ENCODE assay signal across 1 cellular context in the genomic region with DNA sequence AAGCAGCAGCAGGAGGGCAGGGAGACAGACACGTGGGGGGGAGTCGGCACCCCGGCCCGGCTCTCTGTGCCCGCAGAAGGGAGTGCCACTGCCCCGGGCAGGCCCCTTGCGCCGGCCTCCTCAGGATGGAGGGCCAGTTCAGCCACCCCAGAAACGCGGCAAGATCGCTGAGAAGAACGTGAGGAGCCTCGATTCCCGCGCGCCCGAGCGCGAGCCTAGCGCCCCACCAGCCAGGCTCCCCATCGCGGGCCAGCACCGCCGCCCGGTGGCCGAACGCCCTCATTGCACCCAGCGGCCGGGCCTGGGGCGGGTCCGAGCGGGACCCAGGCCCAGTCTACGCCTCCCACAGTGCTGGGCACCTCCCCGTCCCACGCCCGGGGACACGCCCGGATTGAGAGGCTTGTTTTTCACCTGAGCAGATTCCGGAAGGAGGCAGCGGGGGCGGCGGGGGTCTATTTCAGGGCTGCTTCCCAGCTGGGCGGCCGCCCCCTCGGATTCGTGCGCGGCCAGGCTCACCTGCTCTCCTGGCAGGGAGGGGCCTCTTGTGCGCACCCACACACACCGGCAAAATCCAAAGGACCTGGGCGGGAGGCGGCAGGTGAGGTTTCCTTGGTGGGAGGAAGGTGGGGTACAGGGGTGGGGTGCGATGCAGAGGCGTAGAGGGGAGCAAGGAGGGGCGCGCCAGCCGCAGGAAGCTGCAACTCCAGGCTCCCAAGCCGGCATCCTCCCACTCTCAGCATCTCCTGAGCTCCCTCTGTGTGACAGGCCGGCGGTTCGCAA.
TF ChIP-seq lines count a peak whose summit lies in the region.

No MANE protein-coding gene starts in this region.

TF ChIP-seq in HepG2, 621 proteins besides CTCF, POLR2A, EP300 and RAD21 (continued from another document and continues in another):
- TF ChIP-seq, protein P1, sequence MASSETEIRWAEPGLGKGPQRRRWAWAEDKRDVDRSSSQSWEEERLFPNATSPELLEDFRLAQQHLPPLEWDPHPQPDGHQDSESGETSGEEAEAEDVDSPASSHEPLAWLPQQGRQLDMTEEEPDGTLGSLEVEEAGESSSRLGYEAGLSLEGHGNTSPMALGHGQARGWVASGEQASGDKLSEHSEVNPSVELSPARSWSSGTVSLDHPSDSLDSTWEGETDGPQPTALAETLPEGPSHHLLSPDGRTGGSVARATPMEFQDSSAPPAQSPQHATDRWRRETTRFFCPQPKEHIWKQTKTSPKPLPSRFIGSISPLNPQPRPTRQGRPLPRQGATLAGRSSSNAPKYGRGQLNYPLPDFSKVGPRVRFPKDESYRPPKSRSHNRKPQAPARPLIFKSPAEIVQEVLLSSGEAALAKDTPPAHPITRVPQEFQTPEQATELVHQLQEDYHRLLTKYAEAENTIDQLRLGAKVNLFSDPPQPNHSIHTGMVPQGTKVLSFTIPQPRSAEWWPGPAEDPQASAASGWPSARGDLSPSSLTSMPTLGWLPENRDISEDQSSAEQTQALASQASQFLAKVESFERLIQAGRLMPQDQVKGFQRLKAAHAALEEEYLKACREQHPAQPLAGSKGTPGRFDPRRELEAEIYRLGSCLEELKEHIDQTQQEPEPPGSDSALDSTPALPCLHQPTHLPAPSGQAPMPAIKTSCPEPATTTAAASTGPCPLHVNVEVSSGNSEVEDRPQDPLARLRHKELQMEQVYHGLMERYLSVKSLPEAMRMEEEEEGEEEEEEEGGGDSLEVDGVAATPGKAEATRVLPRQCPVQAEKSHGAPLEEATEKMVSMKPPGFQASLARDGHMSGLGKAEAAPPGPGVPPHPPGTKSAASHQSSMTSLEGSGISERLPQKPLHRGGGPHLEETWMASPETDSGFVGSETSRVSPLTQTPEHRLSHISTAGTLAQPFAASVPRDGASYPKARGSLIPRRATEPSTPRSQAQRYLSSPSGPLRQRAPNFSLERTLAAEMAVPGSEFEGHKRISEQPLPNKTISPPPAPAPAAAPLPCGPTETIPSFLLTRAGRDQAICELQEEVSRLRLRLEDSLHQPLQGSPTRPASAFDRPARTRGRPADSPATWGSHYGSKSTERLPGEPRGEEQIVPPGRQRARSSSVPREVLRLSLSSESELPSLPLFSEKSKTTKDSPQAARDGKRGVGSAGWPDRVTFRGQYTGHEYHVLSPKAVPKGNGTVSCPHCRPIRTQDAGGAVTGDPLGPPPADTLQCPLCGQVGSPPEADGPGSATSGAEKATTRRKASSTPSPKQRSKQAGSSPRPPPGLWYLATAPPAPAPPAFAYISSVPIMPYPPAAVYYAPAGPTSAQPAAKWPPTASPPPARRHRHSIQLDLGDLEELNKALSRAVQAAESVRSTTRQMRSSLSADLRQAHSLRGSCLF (CRISPR knock-in tag; IDR thresholded peaks at IDR 0.05; ENCODE audit: borderline replicate concordance) = no peak
- TF ChIP-seq ZNF232 (CRISPR knock-in tag; IDR thresholded peaks at IDR 0.05; ENCODE audit: borderline replicate concordance) (0 out of 2 replicates have a peak, but pooled peaks have one; percentile 43), ELF1 (CRISPR knock-in tag; IDR thresholded peaks at IDR 0.05) (no peak), HES4 (CRISPR knock-in tag; IDR thresholded peaks at IDR 0.05; ENCODE audit: borderline replicate concordance) (0 out of 2 replicates have a peak, but pooled peaks have one; percentile 17), TAF1 (CRISPR knock-in tag; IDR thresholded peaks at IDR 0.05) (no peak), ZNF230 (CRISPR knock-in tag; IDR thresholded peaks at IDR 0.05) (0 out of 2 replicates have a peak, but pooled peaks have one; percentile 59), NONO (IDR thresholded peaks at IDR 0.05) (no peak), NONO (CRISPR knock-in tag; conservative IDR thresholded peaks at IDR 0.05) (peak; percentile 12; the same call in 1 of the 2 replicates), ETV5 (CRISPR knock-in tag; IDR thresholded peaks at IDR 0.05; ENCODE audit: borderline replicate concordance) (peak; percentile 21; the same call in 1 of the 2 replicates), ZNF333 (CRISPR knock-in tag; IDR thresholded peaks at IDR 0.05; ENCODE audit: borderline replicate concordance) (peak; percentile 91; the same call in 1 of the 2 replicates), ZNF749 (CRISPR knock-in tag; IDR thresholded peaks at IDR 0.05; ENCODE audit: borderline replicate concordance) (no peak), ISL2 (CRISPR knock-in tag; IDR thresholded peaks at IDR 0.05) (0 out of 2 replicates have a peak, but pooled peaks have one; percentile 38), MAZ (IDR thresholded peaks at IDR 0.05; ENCODE audit: borderline replicate concordance, low read depth, low read length) (no peak), MAZ (CRISPR knock-in tag; IDR thresholded peaks at IDR 0.05; ENCODE audit: low read depth) (peak; percentile 82), ZZZ3 (CRISPR knock-in tag; IDR thresholded peaks at IDR 0.05; ENCODE audit: borderline replicate concordance) (no peak), EZH2 (conservative IDR thresholded peaks at IDR 0.05; ENCODE audit: low read depth, low read length) (0 out of 2 replicates have a peak, but pooled peaks have one; percentile 65), STAG1 (CRISPR knock-in tag; IDR thresholded peaks at IDR 0.05) (peak; percentile 99), ZNF672 (CRISPR knock-in tag; IDR thresholded peaks at IDR 0.05) (0 out of 2 replicates have a peak, but pooled peaks have one; percentile 7), ERF (CRISPR knock-in tag; IDR thresholded peaks at IDR 0.05) (peak; percentile 62; the same call in 1 of the 2 replicates), RELA (CRISPR knock-in tag; IDR thresholded peaks at IDR 0.05) (0 out of 2 replicates have a peak, but pooled peaks have one; percentile 58), HDAC6 (IDR thresholded peaks at IDR 0.05; ENCODE audit: low read depth, low read length) (no peak), HOXA7 (CRISPR knock-in tag; IDR thresholded peaks at IDR 0.05) (0 out of 2 replicates have a peak, but pooled peaks have one; percentile 29), ZNF33A (CRISPR knock-in tag; IDR thresholded peaks at IDR 0.05; ENCODE audit: borderline replicate concordance) (no peak), ARNT2 (CRISPR knock-in tag; IDR thresholded peaks at IDR 0.05; ENCODE audit: low read depth) (0 out of 2 replicates have a peak, but pooled peaks have one; percentile 40), SP140L (CRISPR knock-in tag; IDR thresholded peaks at IDR 0.05; ENCODE audit: borderline replicate concordance) (no peak), ZNF326 (CRISPR knock-in tag; IDR thresholded peaks at IDR 0.05; ENCODE audit: borderline replicate concordance) (no peak), NFIB (CRISPR knock-in tag; IDR thresholded peaks at IDR 0.05; ENCODE audit: borderline replicate concordance) (no peak), SIN3A (IDR thresholded peaks at IDR 0.05; ENCODE audit: borderline replicate concordance, low read depth, low read length) (no peak), KLF12 (CRISPR knock-in tag; IDR thresholded peaks at IDR 0.05; ENCODE audit: borderline replicate concordance) (peak; percentile 76; the same call in 1 of the 2 replicates), PPARG (CRISPR knock-in tag; conservative IDR thresholded peaks at IDR 0.05) (0 out of 2 replicates have a peak, but pooled peaks have one; percentile 19), ZNF501 (CRISPR knock-in tag; IDR thresholded peaks at IDR 0.05) (0 out of 2 replicates have a peak, but pooled peaks have one; percentile 26), TBL1XR1 (IDR thresholded peaks at IDR 0.05; ENCODE audit: borderline replicate concordance, low read length, partially characterized antibody) (no peak), FOSL1 (CRISPR knock-in tag; IDR thresholded peaks at IDR 0.05; ENCODE audit: borderline replicate concordance) (0 out of 2 replicates have a peak, but pooled peaks have one; percentile 16), SCMH1 (CRISPR knock-in tag; IDR thresholded peaks at IDR 0.05; ENCODE audit: borderline replicate concordance) (no peak)
- TF ChIP-seq, protein P2, sequence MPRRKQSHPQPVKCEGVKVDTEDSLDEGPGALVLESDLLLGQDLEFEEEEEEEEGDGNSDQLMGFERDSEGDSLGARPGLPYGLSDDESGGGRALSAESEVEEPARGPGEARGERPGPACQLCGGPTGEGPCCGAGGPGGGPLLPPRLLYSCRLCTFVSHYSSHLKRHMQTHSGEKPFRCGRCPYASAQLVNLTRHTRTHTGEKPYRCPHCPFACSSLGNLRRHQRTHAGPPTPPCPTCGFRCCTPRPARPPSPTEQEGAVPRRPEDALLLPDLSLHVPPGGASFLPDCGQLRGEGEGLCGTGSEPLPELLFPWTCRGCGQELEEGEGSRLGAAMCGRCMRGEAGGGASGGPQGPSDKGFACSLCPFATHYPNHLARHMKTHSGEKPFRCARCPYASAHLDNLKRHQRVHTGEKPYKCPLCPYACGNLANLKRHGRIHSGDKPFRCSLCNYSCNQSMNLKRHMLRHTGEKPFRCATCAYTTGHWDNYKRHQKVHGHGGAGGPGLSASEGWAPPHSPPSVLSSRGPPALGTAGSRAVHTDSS (CRISPR knock-in tag; conservative IDR thresholded peaks at IDR 0.05) = peak; percentile 92; the same call in 1 of the 2 replicates
- TF ChIP-seq, protein P3, sequence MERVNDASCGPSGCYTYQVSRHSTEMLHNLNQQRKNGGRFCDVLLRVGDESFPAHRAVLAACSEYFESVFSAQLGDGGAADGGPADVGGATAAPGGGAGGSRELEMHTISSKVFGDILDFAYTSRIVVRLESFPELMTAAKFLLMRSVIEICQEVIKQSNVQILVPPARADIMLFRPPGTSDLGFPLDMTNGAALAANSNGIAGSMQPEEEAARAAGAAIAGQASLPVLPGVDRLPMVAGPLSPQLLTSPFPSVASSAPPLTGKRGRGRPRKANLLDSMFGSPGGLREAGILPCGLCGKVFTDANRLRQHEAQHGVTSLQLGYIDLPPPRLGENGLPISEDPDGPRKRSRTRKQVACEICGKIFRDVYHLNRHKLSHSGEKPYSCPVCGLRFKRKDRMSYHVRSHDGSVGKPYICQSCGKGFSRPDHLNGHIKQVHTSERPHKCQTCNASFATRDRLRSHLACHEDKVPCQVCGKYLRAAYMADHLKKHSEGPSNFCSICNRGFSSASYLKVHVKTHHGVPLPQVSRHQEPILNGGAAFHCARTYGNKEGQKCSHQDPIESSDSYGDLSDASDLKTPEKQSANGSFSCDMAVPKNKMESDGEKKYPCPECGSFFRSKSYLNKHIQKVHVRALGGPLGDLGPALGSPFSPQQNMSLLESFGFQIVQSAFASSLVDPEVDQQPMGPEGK (CRISPR knock-in tag; IDR thresholded peaks at IDR 0.05) = peak; percentile 50; the same call in 1 of the 2 replicates
- TF ChIP-seq, protein P4, sequence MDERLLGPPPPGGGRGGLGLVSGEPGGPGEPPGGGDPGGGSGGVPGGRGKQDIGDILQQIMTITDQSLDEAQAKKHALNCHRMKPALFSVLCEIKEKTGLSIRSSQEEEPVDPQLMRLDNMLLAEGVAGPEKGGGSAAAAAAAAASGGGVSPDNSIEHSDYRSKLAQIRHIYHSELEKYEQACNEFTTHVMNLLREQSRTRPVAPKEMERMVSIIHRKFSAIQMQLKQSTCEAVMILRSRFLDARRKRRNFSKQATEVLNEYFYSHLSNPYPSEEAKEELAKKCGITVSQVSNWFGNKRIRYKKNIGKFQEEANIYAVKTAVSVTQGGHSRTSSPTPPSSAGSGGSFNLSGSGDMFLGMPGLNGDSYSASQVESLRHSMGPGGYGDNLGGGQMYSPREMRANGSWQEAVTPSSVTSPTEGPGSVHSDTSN (CRISPR knock-in tag; IDR thresholded peaks at IDR 0.05) = no peak
- TF ChIP-seq, protein P5, sequence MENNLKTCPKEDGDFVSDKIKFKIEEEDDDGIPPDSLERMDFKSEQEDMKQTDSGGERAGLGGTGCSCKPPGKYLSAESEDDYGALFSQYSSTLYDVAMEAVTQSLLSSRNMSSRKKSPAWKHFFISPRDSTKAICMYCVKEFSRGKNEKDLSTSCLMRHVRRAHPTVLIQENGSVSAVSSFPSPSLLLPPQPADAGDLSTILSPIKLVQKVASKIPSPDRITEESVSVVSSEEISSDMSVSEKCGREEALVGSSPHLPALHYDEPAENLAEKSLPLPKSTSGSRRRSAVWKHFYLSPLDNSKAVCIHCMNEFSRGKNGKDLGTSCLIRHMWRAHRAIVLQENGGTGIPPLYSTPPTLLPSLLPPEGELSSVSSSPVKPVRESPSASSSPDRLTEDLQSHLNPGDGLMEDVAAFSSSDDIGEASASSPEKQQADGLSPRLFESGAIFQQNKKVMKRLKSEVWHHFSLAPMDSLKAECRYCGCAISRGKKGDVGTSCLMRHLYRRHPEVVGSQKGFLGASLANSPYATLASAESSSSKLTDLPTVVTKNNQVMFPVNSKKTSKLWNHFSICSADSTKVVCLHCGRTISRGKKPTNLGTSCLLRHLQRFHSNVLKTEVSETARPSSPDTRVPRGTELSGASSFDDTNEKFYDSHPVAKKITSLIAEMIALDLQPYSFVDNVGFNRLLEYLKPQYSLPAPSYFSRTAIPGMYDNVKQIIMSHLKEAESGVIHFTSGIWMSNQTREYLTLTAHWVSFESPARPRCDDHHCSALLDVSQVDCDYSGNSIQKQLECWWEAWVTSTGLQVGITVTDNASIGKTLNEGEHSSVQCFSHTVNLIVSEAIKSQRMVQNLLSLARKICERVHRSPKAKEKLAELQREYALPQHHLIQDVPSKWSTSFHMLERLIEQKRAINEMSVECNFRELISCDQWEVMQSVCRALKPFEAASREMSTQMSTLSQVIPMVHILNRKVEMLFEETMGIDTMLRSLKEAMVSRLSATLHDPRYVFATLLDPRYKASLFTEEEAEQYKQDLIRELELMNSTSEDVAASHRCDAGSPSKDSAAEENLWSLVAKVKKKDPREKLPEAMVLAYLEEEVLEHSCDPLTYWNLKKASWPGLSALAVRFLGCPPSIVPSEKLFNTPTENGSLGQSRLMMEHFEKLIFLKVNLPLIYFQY (CRISPR knock-in tag; IDR thresholded peaks at IDR 0.05; ENCODE audit: borderline replicate concordance) = 0 out of 2 replicates have a peak, but pooled peaks have one; percentile 62
- TF ChIP-seq, protein P6, sequence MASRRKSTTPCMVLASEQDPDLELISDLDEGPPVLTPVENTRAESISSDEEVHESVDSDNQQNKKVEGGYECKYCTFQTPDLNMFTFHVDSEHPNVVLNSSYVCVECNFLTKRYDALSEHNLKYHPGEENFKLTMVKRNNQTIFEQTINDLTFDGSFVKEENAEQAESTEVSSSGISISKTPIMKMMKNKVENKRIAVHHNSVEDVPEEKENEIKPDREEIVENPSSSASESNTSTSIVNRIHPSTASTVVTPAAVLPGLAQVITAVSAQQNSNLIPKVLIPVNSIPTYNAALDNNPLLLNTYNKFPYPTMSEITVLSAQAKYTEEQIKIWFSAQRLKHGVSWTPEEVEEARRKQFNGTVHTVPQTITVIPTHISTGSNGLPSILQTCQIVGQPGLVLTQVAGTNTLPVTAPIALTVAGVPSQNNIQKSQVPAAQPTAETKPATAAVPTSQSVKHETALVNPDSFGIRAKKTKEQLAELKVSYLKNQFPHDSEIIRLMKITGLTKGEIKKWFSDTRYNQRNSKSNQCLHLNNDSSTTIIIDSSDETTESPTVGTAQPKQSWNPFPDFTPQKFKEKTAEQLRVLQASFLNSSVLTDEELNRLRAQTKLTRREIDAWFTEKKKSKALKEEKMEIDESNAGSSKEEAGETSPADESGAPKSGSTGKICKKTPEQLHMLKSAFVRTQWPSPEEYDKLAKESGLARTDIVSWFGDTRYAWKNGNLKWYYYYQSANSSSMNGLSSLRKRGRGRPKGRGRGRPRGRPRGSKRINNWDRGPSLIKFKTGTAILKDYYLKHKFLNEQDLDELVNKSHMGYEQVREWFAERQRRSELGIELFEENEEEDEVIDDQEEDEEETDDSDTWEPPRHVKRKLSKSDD (CRISPR knock-in tag; IDR thresholded peaks at IDR 0.05; ENCODE audit: low read depth) = no peak
- TF ChIP-seq, protein P7, sequence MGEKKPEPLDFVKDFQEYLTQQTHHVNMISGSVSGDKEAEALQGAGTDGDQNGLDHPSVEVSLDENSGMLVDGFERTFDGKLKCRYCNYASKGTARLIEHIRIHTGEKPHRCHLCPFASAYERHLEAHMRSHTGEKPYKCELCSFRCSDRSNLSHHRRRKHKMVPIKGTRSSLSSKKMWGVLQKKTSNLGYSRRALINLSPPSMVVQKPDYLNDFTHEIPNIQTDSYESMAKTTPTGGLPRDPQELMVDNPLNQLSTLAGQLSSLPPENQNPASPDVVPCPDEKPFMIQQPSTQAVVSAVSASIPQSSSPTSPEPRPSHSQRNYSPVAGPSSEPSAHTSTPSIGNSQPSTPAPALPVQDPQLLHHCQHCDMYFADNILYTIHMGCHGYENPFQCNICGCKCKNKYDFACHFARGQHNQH (CRISPR knock-in tag; IDR thresholded peaks at IDR 0.05) = 0 out of 2 replicates have a peak, but pooled peaks have one; percentile 22
